In the genomic region with DNA sequence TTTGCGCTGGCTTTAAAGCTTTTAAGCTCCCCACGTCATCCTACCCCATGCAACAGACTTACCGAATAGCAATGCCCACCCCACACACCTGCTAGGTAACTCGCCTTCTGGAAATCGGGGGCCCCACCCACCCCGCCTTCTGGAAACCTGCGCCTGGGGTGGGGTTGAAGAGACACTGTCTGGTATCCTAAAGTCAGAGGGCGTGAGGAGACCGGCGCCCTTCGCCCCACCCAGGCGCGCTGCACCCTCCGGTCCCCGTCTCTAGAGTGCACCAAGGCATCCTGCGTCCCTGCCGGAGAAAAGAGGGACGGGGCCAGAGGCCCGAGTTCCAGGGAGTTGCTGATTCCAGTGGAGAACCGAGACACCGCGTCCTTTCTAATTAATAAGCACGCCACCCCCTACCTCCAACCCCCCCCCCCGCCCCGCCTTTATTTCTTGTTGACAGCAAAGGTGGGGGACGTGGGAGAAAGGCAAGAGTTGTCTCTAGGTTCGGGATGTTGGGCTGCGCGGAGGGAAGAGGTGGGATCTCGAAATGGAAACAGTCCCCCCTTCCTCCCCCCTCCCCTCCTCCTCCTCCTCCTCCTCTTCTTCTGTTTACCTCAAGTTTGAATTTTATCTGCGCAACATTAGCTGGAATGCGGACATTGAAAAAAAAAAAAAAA, we compare ENCODE assay signal across 8 cellular contexts.
A peak's percentile ranks its signal among the peaks of the same experiment; 100 is the strongest.
DNase-seq lines count a peak whose midpoint lies in the region; ATAC-seq and TF ChIP-seq lines count a peak whose summit lies in the region.

No MANE protein-coding gene starts in this region.

- peaks cover 7% of the 10 kb centered on the region for H3K27me3 Mint-ChIP-seq in activated CD4-positive, alpha-beta T cell treated with anti-CD3 and anti-CD28 coated beads, Interleukin-2, amount 10 ng/mL, durations not matched to agents 7 days and 5 days
- H3K27me3 Mint-ChIP-seq in stimulated activated naive B cell treated with anti-CD40 and anti-IgM and Interleukin-4, amounts not matched to agents 10 μg/mL and 1 μg/mL and 100 μg/mL, for 72 hours: no peaks in the 10 kb centered on the region

- POLR2A ChIA-PET in activated CD4-positive, alpha-beta T cell treated with anti-CD3 and anti-CD28 coated beads, Interleukin-2, amount 10 ng/mL, durations not matched to agents 7 days and 5 days (lab: Charles Lee): no interaction called here

- no peak for TF ChIP-seq CTCF in colonic mucosa (IDR thresholded peaks at IDR 0.05)
- TF ChIP-seq CTCF in lung (IDR thresholded peaks at IDR 0.05; ENCODE audit: control extremely low read depth, extremely low read depth): no peak

- peak overlapping the region; percentile 100 for H3K27ac Mint-ChIP-seq in activated CD4-positive, alpha-beta T cell treated with anti-CD3 and anti-CD28 coated beads, Interleukin-2, amount 10 ng/mL, durations not matched to agents 7 days and 5 days
- peak overlapping the region; percentile 99 for H3K27ac Mint-ChIP-seq in stimulated activated naive B cell treated with anti-CD40 and anti-IgM and Interleukin-4, amounts not matched to agents 10 μg/mL and 1 μg/mL and 100 μg/mL, for 72 hours

- CTCF ChIA-PET in activated CD4-positive, alpha-beta T cell treated with anti-CD3 and anti-CD28 coated beads, Interleukin-2, amount 10 ng/mL, durations not matched to agents 7 days and 5 days (lab: Charles Lee): interaction anchor here (0.7 to 1.2 kb wide), 5 partner anchors 15 to 105 kb away, joined by 3 read pairs; no protein-coding TSS in a partner anchor

- DNase-seq in DMS 273 (lab: John Stamatoyannopoulos, UW; ENCODE audit: unreplicated experiment): peak; percentile 79
- DNase-seq in LoVo (ENCODE audit: low spot score): peak; percentile 67
- peak; percentile 54 for DNase-seq in activated CD4-positive, alpha-beta T cell treated with anti-CD3 and anti-CD28 coated beads, Interleukin-2, amount 10 ng/mL, durations not matched to agents 7 days and 5 days
- peak; percentile 73 for DNase-seq in colonic mucosa
- DNase-seq in lung (ENCODE audit: low spot score): peak; percentile 45
- peak; percentile 43 for DNase-seq in stimulated activated naive B cell treated with anti-CD40 and anti-IgM and Interleukin-4, amounts not matched to agents 10 μg/mL and 1 μg/mL and 100 μg/mL, for 72 hours
- DNase-seq in KG1 (lab: John Stamatoyannopoulos, UW): no peak

- intact Hi-C loops in colonic mucosa (cut with DNase I): loop anchor here (10.0 kb wide), 2 partner anchors 218 to 318 kb away; a partner anchor contains a TSS

- H3K4me1 Mint-ChIP-seq in activated CD4-positive, alpha-beta T cell treated with anti-CD3 and anti-CD28 coated beads, Interleukin-2, amount 10 ng/mL, durations not matched to agents 7 days and 5 days: peaks cover 68% of the 10 kb centered on the region
- H3K4me1 Mint-ChIP-seq in stimulated activated naive B cell treated with anti-CD40 and anti-IgM and Interleukin-4, amounts not matched to agents 10 μg/mL and 1 μg/mL and 100 μg/mL, for 72 hours: peaks cover 50 to 76% of the 10 kb centered on the region in 2 donors

- H3K4me3 Mint-ChIP-seq in activated CD4-positive, alpha-beta T cell treated with anti-CD3 and anti-CD28 coated beads, Interleukin-2, amount 10 ng/mL, durations not matched to agents 7 days and 5 days: peak overlapping the region; percentile 99
- H3K4me3 Mint-ChIP-seq in stimulated activated naive B cell treated with anti-CD40 and anti-IgM and Interleukin-4, amounts not matched to agents 10 μg/mL and 1 μg/mL and 100 μg/mL, for 72 hours: peak overlapping the region; percentile 97 to 98

- H3K36me3 Mint-ChIP-seq in activated CD4-positive, alpha-beta T cell treated with anti-CD3 and anti-CD28 coated beads, Interleukin-2, amount 10 ng/mL, durations not matched to agents 7 days and 5 days (ENCODE audit: low read depth): peaks cover 26% of the 10 kb centered on the region
- peaks cover 30 to 43% of the 10 kb centered on the region in 2 donors for H3K36me3 Mint-ChIP-seq in stimulated activated naive B cell treated with anti-CD40 and anti-IgM and Interleukin-4, amounts not matched to agents 10 μg/mL and 1 μg/mL and 100 μg/mL, for 72 hours

- H3K9me3 ChIP-seq in colonic mucosa: no peaks in the 10 kb centered on the region
- no peaks in the 10 kb centered on the region for H3K9me3 ChIP-seq in lung (ENCODE audit: control insufficient read depth in 2 of 2, insufficient read depth in 1 of 2, low read length in 1 of 2)

- no peaks in the 10 kb centered on the region for H3K9me3 Mint-ChIP-seq in activated CD4-positive, alpha-beta T cell treated with anti-CD3 and anti-CD28 coated beads, Interleukin-2, amount 10 ng/mL, durations not matched to agents 7 days and 5 days
- H3K9me3 Mint-ChIP-seq in stimulated activated naive B cell treated with anti-CD40 and anti-IgM and Interleukin-4, amounts not matched to agents 10 μg/mL and 1 μg/mL and 100 μg/mL, for 72 hours: no peaks in the 10 kb centered on the region

- H3K9ac ChIP-seq in colonic mucosa (ENCODE audit: low read depth in 2 of 2, low read length in 2 of 2): peak overlapping the region; percentile 93 to 98

- ATAC-seq in lung (ENCODE audit: insufficient read depth, low FRiP score) (no peak), HG03565 (IDR thresholded peaks at IDR 0.05; ENCODE audit: unreplicated experiment) (no peak)
- ATAC-seq in stimulated activated naive B cell treated with anti-CD40 and anti-IgM and Interleukin-4, amounts not matched to agents 10 μg/mL and 1 μg/mL and 100 μg/mL, for 72 hours (replicated peaks): peak; percentile 8 to 16

- H3K27me3 ChIP-seq in colonic mucosa (no peaks in the 10 kb centered on the region), lung (ENCODE audit: control insufficient read depth, insufficient read depth) (no peaks in the 10 kb centered on the region)

- 0% methylated on average over 32 of the region's 32 CpGs for WGBS in lung, 2 donors

- H3K36me3 ChIP-seq in colonic mucosa (no peaks in the 10 kb centered on the region), lung (ENCODE audit: control insufficient read depth in 2 of 2, insufficient read depth in 2 of 2, low read length in 2 of 2) (no peaks in the 10 kb centered on the region)

- H3K27ac ChIP-seq in colonic mucosa (peak overlapping the region; percentile 96), lung (ENCODE audit: low read depth in 1 of 2, low read length in 1 of 2) (peak overlapping the region; percentile 95 to 98)

- H3K4me3 ChIP-seq in colonic mucosa (peak overlapping the region; percentile 88), lung (peak overlapping the region; percentile 97)

- H3K4me1 ChIP-seq in colonic mucosa (peaks cover 7% of the 10 kb centered on the region), lung (ENCODE audit: control insufficient read depth in 2 of 2, insufficient read depth in 2 of 2, low read length in 2 of 2) (peaks cover 6 to 16% of the 10 kb centered on the region in 2 donors)

Comparison
In these comparisons a context has a peak if more than half of its experiments do, and no peak if none do; other contexts are left out.
1. ATAC-seq: peak in stimulated activated naive B cell treated with anti-CD40 and anti-IgM and Interleukin-4, amounts not matched to agents 10 μg/mL and 1 μg/mL and 100 μg/mL, for 72 hours (2 of 2); none in lung (single experiment) and HG03565 (single experiment).